ENCODE assay signal across 1 cellular context in the genomic region with DNA sequence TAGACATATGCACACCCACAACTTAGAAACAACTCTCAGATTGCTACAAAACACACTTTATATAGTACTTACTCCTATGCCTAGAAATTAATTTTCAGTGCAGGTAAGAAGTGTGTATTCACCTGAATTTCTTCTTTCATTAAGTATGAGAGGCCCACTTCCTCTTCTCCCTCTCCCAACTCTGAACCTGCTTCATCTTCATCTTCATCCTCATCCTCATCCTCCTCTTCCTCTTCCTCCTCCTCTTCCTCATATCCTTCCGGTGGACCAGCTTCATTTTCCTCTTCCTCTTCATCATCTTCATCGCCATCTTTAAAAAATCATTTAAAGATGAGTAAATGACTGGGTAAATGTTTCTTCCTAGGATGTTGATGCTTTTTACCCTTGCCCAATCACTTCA.
A peak's percentile ranks its signal among the peaks of the same experiment; 100 is the strongest.
TF ChIP-seq lines count a peak whose summit lies in the region.

No MANE protein-coding gene starts in this region.

TF ChIP-seq in HEK293, 187 proteins besides CTCF, POLR2A, EP300 and RAD21:
- peak; percentile 100 for TF ChIP-seq ZNF513 (tag by site-specific recombination; IDR thresholded peaks at IDR 0.05)
- TF ChIP-seq, protein P1, sequence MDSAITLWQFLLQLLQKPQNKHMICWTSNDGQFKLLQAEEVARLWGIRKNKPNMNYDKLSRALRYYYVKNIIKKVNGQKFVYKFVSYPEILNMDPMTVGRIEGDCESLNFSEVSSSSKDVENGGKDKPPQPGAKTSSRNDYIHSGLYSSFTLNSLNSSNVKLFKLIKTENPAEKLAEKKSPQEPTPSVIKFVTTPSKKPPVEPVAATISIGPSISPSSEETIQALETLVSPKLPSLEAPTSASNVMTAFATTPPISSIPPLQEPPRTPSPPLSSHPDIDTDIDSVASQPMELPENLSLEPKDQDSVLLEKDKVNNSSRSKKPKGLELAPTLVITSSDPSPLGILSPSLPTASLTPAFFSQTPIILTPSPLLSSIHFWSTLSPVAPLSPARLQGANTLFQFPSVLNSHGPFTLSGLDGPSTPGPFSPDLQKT (IDR thresholded peaks at IDR 0.05; ENCODE audit: borderline replicate concordance, low read depth, low read length): no peak
